In genomic region chr3:37639922-37640321, GRCh38 we compare ENCODE assay signal across 19 cellular contexts.
DNase-seq lines count a peak whose midpoint lies in the region; ATAC-seq and TF ChIP-seq lines count a peak whose summit lies in the region.
"Had no signal": no experiment of that assay in that cellular context is flagged by ENCODE, and none has a peak within 500 bp of the region (broad histone marks: within the 10 kb centered on the region; RNA-seq: fewer than 3 reads in every experiment).

No MANE protein-coding gene starts in this region.

- 83% methylated on average over 5 of the region's 5 CpGs for WGBS in esophagus muscularis mucosa
- WGBS in neuronal stem cell (ENCODE audit: extremely low coverage in 2 of 2, insufficient read length in 2 of 2, insufficient replicate concordance in 1 of 2), 2 donors: no CpG with 5 or more reads among the region's 5 CpGs

- ATAC-seq in left ventricle myocardium superior (peak; percentile 20), Right ventricle myocardium inferior (no peak), GM21737 (IDR thresholded peaks at IDR 0.05; ENCODE audit: unreplicated experiment) (no peak)
- ATAC-seq: A549 had no signal

- no peak overlapping the region for H3K27ac ChIP-seq in esophagus muscularis mucosa (replicated peaks in 1 of 4)
- no peak overlapping the region for H3K27ac ChIP-seq in neuronal stem cell (replicated peaks; ENCODE audit: low read length)
- H3K27ac ChIP-seq in brain microvascular endothelial cell: no peak overlapping the region
- H3K27ac ChIP-seq: 22Rv1, A549, BLaER1 had no signal

- H3K27me3 ChIP-seq in esophagus muscularis mucosa (no peaks in the 10 kb centered on the region), neuronal stem cell (ENCODE audit: control insufficient read depth in 3 of 3, insufficient read depth in 3 of 3, low read depth in 1 of 3, low read length in 3 of 3) (no peaks in the 10 kb centered on the region), brain microvascular endothelial cell (replicated peaks) (no peaks in the 10 kb centered on the region)
- H3K27me3 ChIP-seq: BE2C, BLaER1 had no signal

- no peak for TF ChIP-seq POLR2A in esophagus muscularis mucosa (IDR thresholded peaks at IDR 0.05; ENCODE audit: low read depth)

- H3K36me3 ChIP-seq in esophagus muscularis mucosa: no peaks in the 10 kb centered on the region
- H3K36me3 ChIP-seq in neuronal stem cell (replicated peaks in 1 of 2; ENCODE audit: control insufficient read depth in 2 of 2, insufficient read depth in 2 of 2, low read length in 2 of 2): no peaks in the 10 kb centered on the region
- no peaks in the 10 kb centered on the region for H3K36me3 ChIP-seq in brain microvascular endothelial cell (replicated peaks)
- H3K36me3 ChIP-seq: BE2C, BLaER1 had no signal

- H3K14ac ChIP-seq in neuronal stem cell (ENCODE audit: low read length): peak overlapping the region; percentile 79

- in situ Hi-C loops in brain microvascular endothelial cell (cut with HindIII; ENCODE audit: low pct_ligation_motif_present, low sequenced_read_pairs): no loop called here

- peak overlapping the region; percentile 35 for H2BK5ac ChIP-seq in neuronal stem cell (ENCODE audit: low read length)

- H2AK5ac ChIP-seq in neuronal stem cell (ENCODE audit: low read depth, low read length): no peak overlapping the region

- DNase-seq in left ventricle myocardium superior: no peak
- DNase-seq in Right ventricle myocardium inferior (ENCODE audit: missing footprints): no peak
- peak; percentile 55 for DNase-seq in esophagus muscularis mucosa (ENCODE audit: extremely low spot score)
- no peak for DNase-seq in neuronal stem cell (ENCODE audit: low spot score)
- no peak for DNase-seq in brain microvascular endothelial cell
- no peak for DNase-seq in COLO668 (lab: John Stamatoyannopoulos, UW; ENCODE audit: unreplicated experiment)
- DNase-seq: BE2C; C1 segment of cervical spinal cord; Caco-2; Calu3; CD4-positive, alpha-beta memory T cell; CD4-positive, CD25-positive, alpha-beta regulatory T cell; CD8-positive, alpha-beta memory T cell; DMS79 treated with DMSO at 0.1 percent for 48 hours; GF-D8 had no signal

- intact Hi-C loops in left ventricle myocardium superior (cut with micrococcal nuclease) (no loop called here), Right ventricle myocardium inferior (cut with DNase I) (no loop called here), esophagus muscularis mucosa (cut with DNase I) (no loop called here)

- no peaks in the 10 kb centered on the region for H3K79me1 ChIP-seq in neuronal stem cell (ENCODE audit: low read depth, low read length)

- no peak overlapping the region for H3K9ac ChIP-seq in neuronal stem cell (ENCODE audit: low read depth, low read length, poor library complexity)
- H3K9ac ChIP-seq: BLaER1 had no signal

- peak overlapping the region; percentile 32 for H4K8ac ChIP-seq in neuronal stem cell (ENCODE audit: low read depth, low read length)

- H3K9me3 ChIP-seq in esophagus muscularis mucosa (no peaks in the 10 kb centered on the region), neuronal stem cell (replicated peaks in 1 of 2; ENCODE audit: control insufficient read depth in 2 of 2, insufficient read depth in 1 of 2, low read depth in 1 of 2, low read length in 2 of 2) (no peaks in the 10 kb centered on the region)
- H3K9me3 ChIP-seq: A549, BE2C, BLaER1, Caco-2 had no signal

- H3K4me3 ChIP-seq in esophagus muscularis mucosa: no peak overlapping the region
- no peak overlapping the region for H3K4me3 ChIP-seq in neuronal stem cell (ENCODE audit: low read length in 2 of 2)
- no peak overlapping the region for H3K4me3 ChIP-seq in brain microvascular endothelial cell (ENCODE audit: low read depth, low read length)
- H3K4me3 ChIP-seq: A549, BLaER1 had no signal

- H3K4me1 ChIP-seq in esophagus muscularis mucosa (peaks cover 25 to 55% (median 43%) of the 10 kb centered on the region in 4 donors), neuronal stem cell (ENCODE audit: control insufficient read depth in 2 of 2, insufficient read depth in 1 of 2, low read depth in 1 of 2, low read length in 2 of 2) (no peaks in the 10 kb centered on the region)
- H3K4me1 ChIP-seq: A549, BE2C, BLaER1, Caco-2 had no signal

- H2BK12ac ChIP-seq in neuronal stem cell (ENCODE audit: low read length): no peak overlapping the region

- TF ChIP-seq EP300 in esophagus muscularis mucosa (IDR thresholded peaks at IDR 0.05): no peak

- H3K18ac ChIP-seq in neuronal stem cell (ENCODE audit: low read length): no peak overlapping the region

- H2AFZ ChIP-seq in neuronal stem cell (ENCODE audit: low read length): no peak overlapping the region

- H3K4me2 ChIP-seq in neuronal stem cell (ENCODE audit: insufficient read depth, low read length, poor library complexity, severe bottlenecking): no peak overlapping the region
- H3K4me2 ChIP-seq: A549, BLaER1 had no signal

- H2BK15ac ChIP-seq in neuronal stem cell (ENCODE audit: low read length): no peak overlapping the region

- H4K91ac ChIP-seq in neuronal stem cell (ENCODE audit: low read depth, low read length, poor library complexity): no peak overlapping the region

- TF ChIP-seq CTCF in esophagus muscularis mucosa (IDR thresholded peaks at IDR 0.05): no peak
- TF ChIP-seq CTCF in brain microvascular endothelial cell (IDR thresholded peaks at IDR 0.05; ENCODE audit: low read depth, low read length, missing control alignments): no peak

- H3K23ac ChIP-seq in neuronal stem cell (ENCODE audit: low read depth, low read length, poor library complexity): no peak overlapping the region

- no peak overlapping the region for H3K4ac ChIP-seq in neuronal stem cell (ENCODE audit: low read length)

- no peak overlapping the region for H2BK120ac ChIP-seq in neuronal stem cell (ENCODE audit: low read depth, low read length)
